8 cellular contexts compared by ENCODE assay signal in the genomic region with DNA sequence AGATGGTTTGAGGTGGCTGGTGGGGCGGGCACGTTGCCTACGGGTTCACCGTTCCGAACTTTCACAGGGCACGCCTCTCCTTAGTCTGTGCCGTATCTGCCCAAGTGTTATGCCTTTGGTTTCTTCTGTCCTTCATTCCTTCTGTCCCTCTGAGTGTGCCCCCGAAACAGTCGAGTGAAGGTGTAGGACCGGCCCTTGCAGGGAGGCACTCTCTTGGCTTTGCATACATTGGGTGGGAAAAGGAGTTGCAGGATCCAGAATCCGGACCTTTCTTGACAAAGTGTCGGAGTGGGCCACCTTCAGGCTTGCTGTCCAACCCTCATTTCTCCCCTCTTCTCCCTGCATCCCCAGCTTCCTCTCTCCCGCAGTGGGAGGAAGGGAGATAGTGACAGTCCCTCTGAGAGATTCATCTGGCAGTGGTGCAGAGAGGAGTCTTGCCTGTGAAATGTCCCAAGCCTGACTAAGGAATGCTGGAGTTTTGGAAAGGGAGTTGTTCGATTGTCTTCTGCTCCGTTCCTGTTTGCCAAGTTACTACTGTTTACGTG. TPM values are rescaled to one million over a fixed set of nuclear protein-coding genes. Genes with fewer than 3 reads are reported as not detected.
A peak's percentile ranks its signal among the peaks of the same experiment; 100 is the strongest.
DNase-seq lines count a peak whose midpoint lies in the region; ATAC-seq, FAIRE-seq and TF ChIP-seq lines count a peak whose summit lies in the region.

No MANE protein-coding gene starts in this region.

- TF ChIP-seq CTCF in bronchial epithelial cell (IDR thresholded peaks at IDR 0.05; ENCODE audit: insufficient read depth, low read length, severe bottlenecking) (no peak), HepG2 (CRISPR knock-in tag; IDR thresholded peaks at IDR 0.05) (no peak), suprapubic skin (IDR thresholded peaks at IDR 0.05) (no peak), D721Med (IDR thresholded peaks at IDR 0.05; ENCODE audit: insufficient read depth, missing control alignments) (no peak)

- TF ChIP-seq POLR2A in HepG2 (IDR thresholded peaks at IDR 0.05; ENCODE audit: insufficient read depth in 1 of 2, low read depth in 2 of 2, low read length in 2 of 2) (peak in 1 of 2 experiments; percentile 2; a peak in 1 of 4 replicates), suprapubic skin (IDR thresholded peaks at IDR 0.05) (no peak)

- H3K9me3 ChIP-seq in HepG2 (ENCODE audit: low read length) (no peaks in the 10 kb centered on the region), suprapubic skin (no peaks in the 10 kb centered on the region)

- ATAC-seq in HepG2 (peak; percentile 40), GM18870 (IDR thresholded peaks at IDR 0.05; ENCODE audit: unreplicated experiment) (no peak)

- FAIRE-seq in bronchial epithelial cell (lab: Jason Lieb, UNC) (no peak), HepG2 (lab: Jason Lieb, UNC) (no peak), D721Med (lab: Jason Lieb, UNC) (no peak)

- peak overlapping the region; percentile 75 for H3K27ac ChIP-seq in HepG2 (ENCODE audit: extremely low read length, insufficient read depth, low read length)
- peak overlapping the region; percentile 94 for H3K27ac ChIP-seq in suprapubic skin

- 2% methylated on average over 15 of the region's 16 CpGs for WGBS in HepG2 (ENCODE audit: low lambda C conversion rate)
- WGBS in suprapubic skin, result under 1% methylated on average over 16 of the region's 16 CpGs

- peak overlapping the region; percentile 20 for H2AFZ ChIP-seq in HepG2 (ENCODE audit: low read length)

- peak overlapping the region; percentile 82 for H3K9ac ChIP-seq in HepG2 (ENCODE audit: insufficient read depth, low read depth, low read length)

- H3K27me3 ChIP-seq in bronchial epithelial cell (ENCODE audit: control insufficient read depth, insufficient read depth, low read length) (no peaks in the 10 kb centered on the region), HepG2 (ENCODE audit: control insufficient read depth in 1 of 2, insufficient read depth in 2 of 2, low read length in 2 of 2) (no peaks in the 10 kb centered on the region; a peak in 1 of 5 replicates), suprapubic skin (no peaks in the 10 kb centered on the region)

- POLR2A ChIA-PET in HepG2 (lab: Yijun Ruan, JAX), result interaction anchor here (1.1 kb wide), 1 partner anchor 25 kb away, joined by 4 read pairs; no protein-coding TSS in a partner anchor

- no peaks in the 10 kb centered on the region for H4K20me1 ChIP-seq in HepG2 (ENCODE audit: insufficient read depth, low read length)

- CTCF ChIA-PET in HepG2 (lab: Yijun Ruan, JAX; ENCODE audit: low intra/inter-chr PET ratio, low total read pairs), result no interaction called here

- H3K4me3 ChIP-seq in bronchial epithelial cell (ENCODE audit: low read depth, low read length), result peak overlapping the region; percentile 74
- H3K4me3 ChIP-seq in HepG2 (replicated peaks in 1 of 3; ENCODE audit: insufficient read depth in 1 of 3, low read depth in 2 of 3, low read length in 3 of 3), result peak overlapping the region; percentile 64 to 85 (median 65)
- H3K4me3 ChIP-seq in suprapubic skin, result peak overlapping the region; percentile 87

- TSS peak; percentile 75 for BruUV-seq in HepG2 (replicated peaks; lab: Mats Ljungman, UMichigan)

- no peak for TF ChIP-seq RAD21 in HepG2 (CRISPR knock-in tag; IDR thresholded peaks at IDR 0.05)

- H3K36me3 ChIP-seq in bronchial epithelial cell (ENCODE audit: control insufficient read depth, insufficient read depth, low read length) (peaks cover 2% of the 10 kb centered on the region), HepG2 (replicated peaks in 1 of 2; ENCODE audit: control insufficient read depth in 1 of 2, insufficient read depth in 2 of 2, low read length in 2 of 2) (0 out of 5 replicates have a peak, but pooled peaks cover 0 to 1% of the 10 kb centered on the region in 2 experiments), suprapubic skin (no peaks in the 10 kb centered on the region)

- H3K79me2 ChIP-seq in HepG2 (ENCODE audit: insufficient read depth, low read length), result peaks cover 45% of the 10 kb centered on the region

- intact Hi-C loops in HepG2 (cut with micrococcal nuclease; ENCODE audit: unreplicated experiment), result loop anchor here (5.0 kb wide), 1 partner anchor 37 kb away; no protein-coding TSS in a partner anchor

- peaks cover 42% of the 10 kb centered on the region for H3K4me1 ChIP-seq in HepG2 (ENCODE audit: insufficient read depth, low read length)
- peaks cover 50% of the 10 kb centered on the region for H3K4me1 ChIP-seq in suprapubic skin

- peak overlapping the region; percentile 83 for H3K4me2 ChIP-seq in HepG2 (ENCODE audit: low read depth, low read length)

- TF ChIP-seq EP300 in HepG2 (IDR thresholded peaks at IDR 0.05; ENCODE audit: low read depth in 2 of 2, low read length in 2 of 2), result no peak
- no peak for TF ChIP-seq EP300 in HepG2 (CRISPR knock-in tag; IDR thresholded peaks at IDR 0.05; ENCODE audit: borderline replicate concordance)
- no peak for TF ChIP-seq EP300 in suprapubic skin (IDR thresholded peaks at IDR 0.05)

- in situ Hi-C loops in HepG2 (cut with HindIII; ENCODE audit: extremely low pct_ligation_motif_present, low pct_unique_long_range_greater_than_20kb), result no loop called here

- DNase-seq in stimulated activated CD4-positive, alpha-beta T cell treated with anti-CD3 and anti-CD28 coated beads, Interleukin-2, amount 100 ng/mL, for 4 hours (ENCODE audit: low read depth), result peak; percentile 59
- DNase-seq in stimulated activated CD4-positive, alpha-beta T cell treated with anti-CD3 and anti-CD28 coated beads, Interleukin-4, amount 100 ng/mL, for 1 hour, result no peak
- DNase-seq in M059J (ENCODE audit: low read depth), result peak; percentile 39
- DNase-seq in bronchial epithelial cell (ENCODE audit: low read depth), result no peak
- DNase-seq in HepG2 (ENCODE audit: low spot score), result peak; percentile 13
- DNase-seq in suprapubic skin (ENCODE audit: low spot score in 2 of 2), result no peak
- DNase-seq in D721Med (ENCODE audit: insufficient read length, low spot score), result no peak

RNA-seq across cellular contexts. Expression of gene ARFIP1, which starts 0.6 kb away (rescaled TPM):
- total RNA-seq in M059J (2014; rRNA removed; shearing (Covaris generic)), result 41.6 and 44.8 TPM in 2 replicates
- total RNA-seq in bronchial epithelial cell (35.8 and 41.7 TPM in 2 replicates), HepG2 (2016; rRNA removed; fragmentation: Illumina TruSeq; extraction: Trizol) (27.7 and 44.8 TPM in 2 replicates), suprapubic skin (10 to 100 TPM; 24.3 to 38.3 (median 27.0) TPM)
- total RNA-seq in HepG2 (2016; cell fraction: cytosol; rRNA removed; fragmentation: Illumina TruSeq; extraction: Trizol; ENCODE audit: low read depth), result 6.2 and 7.8 TPM in 2 replicates
- total RNA-seq in HepG2 (2016; cell fraction: insoluble cytoplasmic fraction; rRNA removed; fragmentation: Illumina TruSeq; extraction: Trizol), result 28.7 and 47.3 TPM in 2 replicates
- 9.7 and 10.8 TPM in 2 replicates for total RNA-seq in HepG2 (2016; cell fraction: membrane; rRNA removed; fragmentation: Illumina TruSeq; extraction: Trizol)
- total RNA-seq in HepG2 (2016; cell fraction: nucleus; rRNA removed; fragmentation: Illumina TruSeq; extraction: Trizol), result 19.5 and 20.9 TPM in 2 replicates
- 7.5 and 9.9 TPM in 2 replicates for polyA plus RNA-seq in HepG2 (2011; rRNA removed)
- 3.8 and 6.0 TPM in 2 replicates for polyA plus RNA-seq in HepG2 (2011; cell fraction: cytosol; rRNA removed)
- polyA plus RNA-seq in HepG2 (2011; cell fraction: nucleus; rRNA removed), result 3.8 and 4.7 TPM in 2 replicates
- polyA plus RNA-seq in HepG2 (2012), result 11.8 and 13.3 TPM in 2 replicates
- polyA plus RNA-seq in HepG2 (2016; cell fraction: cytosol; fragmentation: Illumina TruSeq; extraction: Trizol; ENCODE audit: low read depth), result 1.5 and 1.7 TPM in 2 replicates
- polyA plus RNA-seq in HepG2 (2016; cell fraction: insoluble cytoplasmic fraction; fragmentation: Illumina TruSeq; extraction: Trizol; ENCODE audit: low read depth), result 29.3 and 33.2 TPM in 2 replicates
- 3.4 and 4.1 TPM in 2 replicates for polyA plus RNA-seq in HepG2 (2016; cell fraction: membrane; fragmentation: Illumina TruSeq; extraction: Trizol; ENCODE audit: low read depth)
- polyA plus RNA-seq in HepG2 (2016; cell fraction: nucleus; fragmentation: Illumina TruSeq; extraction: Trizol; ENCODE audit: insufficient read depth, low read depth), result 14.1 and 14.3 TPM in 2 replicates
- polyA minus RNA-seq in HepG2 (2011; rRNA and poly(A)+ RNA removed; ENCODE audit: low replicate concordance), result 3.8 and 4.2 TPM in 2 replicates
- polyA minus RNA-seq in HepG2 (2011; cell fraction: cytosol; rRNA and poly(A)+ RNA removed), result 11.3 and 13.2 TPM in 2 replicates
- polyA minus RNA-seq in HepG2 (2011; cell fraction: nucleus; rRNA and poly(A)+ RNA removed), result 27.2 and 32.3 TPM in 2 replicates

RNA-seq across cellular contexts. Expression of gene TIGD4, which starts 0.8 kb away (rescaled TPM):
- 0.30 TPM in 1 of 2 replicates, not detected in the other for total RNA-seq in M059J (2014; rRNA removed; shearing (Covaris generic))
- total RNA-seq in bronchial epithelial cell (under 0.01 and 0.38 TPM in 2 replicates), HepG2 (2016; rRNA removed; fragmentation: Illumina TruSeq; extraction: Trizol) (0.49 and 0.62 TPM in 2 replicates), suprapubic skin (under 1 TPM in 2 of 4 donors, not detected in 2; 0.24 to 0.59 TPM)
- total RNA-seq in HepG2 (2016; cell fraction: cytosol; rRNA removed; fragmentation: Illumina TruSeq; extraction: Trizol; ENCODE audit: low read depth), result 0.18 TPM in 1 of 2 replicates, not detected in the other
- 0.56 and 0.67 TPM in 2 replicates for total RNA-seq in HepG2 (2016; cell fraction: insoluble cytoplasmic fraction; rRNA removed; fragmentation: Illumina TruSeq; extraction: Trizol)
- 0.21 and 0.37 TPM in 2 replicates for total RNA-seq in HepG2 (2016; cell fraction: membrane; rRNA removed; fragmentation: Illumina TruSeq; extraction: Trizol)
- 0.93 and 1.3 TPM in 2 replicates for total RNA-seq in HepG2 (2016; cell fraction: nucleus; rRNA removed; fragmentation: Illumina TruSeq; extraction: Trizol)
- 0.15 and 0.29 TPM in 2 replicates for polyA plus RNA-seq in HepG2 (2011; rRNA removed)
- 0.03 and 0.05 TPM in 2 replicates for polyA plus RNA-seq in HepG2 (2011; cell fraction: cytosol; rRNA removed)
- polyA plus RNA-seq in HepG2 (2011; cell fraction: nucleus; rRNA removed), result 0.13 and 0.23 TPM in 2 replicates
- polyA plus RNA-seq in HepG2 (2012), result 0.24 and 0.34 TPM in 2 replicates
- not detected in 2 replicates for polyA plus RNA-seq in HepG2 (2016; cell fraction: cytosol; fragmentation: Illumina TruSeq; extraction: Trizol; ENCODE audit: low read depth)
- polyA plus RNA-seq in HepG2 (2016; cell fraction: insoluble cytoplasmic fraction; fragmentation: Illumina TruSeq; extraction: Trizol; ENCODE audit: low read depth), result 0.26 and 0.30 TPM in 2 replicates
- polyA plus RNA-seq in HepG2 (2016; cell fraction: membrane; fragmentation: Illumina TruSeq; extraction: Trizol; ENCODE audit: low read depth), result 0.06 and 0.09 TPM in 2 replicates
- polyA plus RNA-seq in HepG2 (2016; cell fraction: nucleus; fragmentation: Illumina TruSeq; extraction: Trizol; ENCODE audit: insufficient read depth, low read depth), result 1.1 and 1.3 TPM in 2 replicates
- 0.08 and 0.14 TPM in 2 replicates for polyA minus RNA-seq in HepG2 (2011; rRNA and poly(A)+ RNA removed; ENCODE audit: low replicate concordance)
- 0.35 TPM in 1 of 2 replicates, not detected in the other for polyA minus RNA-seq in HepG2 (2011; cell fraction: cytosol; rRNA and poly(A)+ RNA removed)
- polyA minus RNA-seq in HepG2 (2011; cell fraction: nucleus; rRNA and poly(A)+ RNA removed), result 0.39 and 1.6 TPM in 2 replicates

Comparison
In these comparisons a context has a peak if more than half of its experiments do, and no peak if none do; other contexts are left out.
1. DNase-seq: peak in stimulated activated CD4-positive, alpha-beta T cell treated with anti-CD3 and anti-CD28 coated beads, Interleukin-2, amount 100 ng/mL, for 4 hours (single experiment), M059J (single experiment) and HepG2 (single experiment); none in stimulated activated CD4-positive, alpha-beta T cell treated with anti-CD3 and anti-CD28 coated beads, Interleukin-4, amount 100 ng/mL, for 1 hour (single experiment), bronchial epithelial cell (single experiment), suprapubic skin (0 of 2) and D721Med (single experiment).
2. Peak in every context shown above with its lines, with median percentiles within 50 percentile points of each other: H3K4me3 ChIP-seq.